6 cellular contexts compared by ENCODE assay signal in the genomic region with DNA sequence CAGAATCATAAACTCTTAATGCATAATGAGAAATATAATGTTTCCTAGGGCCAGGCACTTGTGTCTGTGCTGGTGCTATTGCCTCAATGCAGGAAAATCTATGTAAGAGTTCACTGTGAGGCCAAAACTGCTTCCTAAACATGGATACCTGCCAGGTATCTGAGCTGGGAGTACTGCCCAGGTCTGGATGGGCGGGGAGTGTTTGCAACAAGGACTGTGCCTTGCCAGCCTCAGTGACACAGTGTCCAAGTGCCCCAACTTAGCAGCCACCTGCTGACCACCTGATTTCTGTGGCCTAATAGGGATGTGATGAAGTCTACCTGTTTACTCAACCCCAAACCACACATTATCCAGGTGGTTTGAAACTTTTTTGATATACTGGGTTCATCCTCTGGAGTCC. TPM values are rescaled to one million over a fixed set of nuclear protein-coding genes. Genes with fewer than 3 reads are reported as not detected.
"Had no signal": no experiment of that assay in that cellular context is flagged by ENCODE, and none has a peak within 500 bp of the region (broad histone marks: within the 10 kb centered on the region; RNA-seq: fewer than 3 reads in every experiment).

No MANE protein-coding gene starts in this region.

RNA-seq across cellular contexts. Expression of a gene that starts 2.2 kb away (rescaled TPM):
- total RNA-seq: M059J, PC-3, Right ventricle myocardium superior had no signal
- polyA plus RNA-seq: SK-N-SH had no signal

RNA-seq across cellular contexts. Expression of a gene that starts 26.7 kb away (rescaled TPM):
- total RNA-seq: LHCN-M2, M059J, PC-3, SJSA1 had no signal
- polyA plus RNA-seq: SK-N-SH had no signal
